ENCODE assay signal across 19 cellular contexts in genomic region chr4:79688696-79689095, GRCh38.
DNase-seq lines count a peak whose midpoint lies in the region; ATAC-seq and TF ChIP-seq lines count a peak whose summit lies in the region.
"Had no signal": no experiment of that assay in that cellular context is flagged by ENCODE, and none has a peak within 500 bp of the region (broad histone marks: within the 10 kb centered on the region; RNA-seq: fewer than 3 reads in every experiment).

No MANE protein-coding gene starts in this region.

- H3K4me3 Mint-ChIP-seq in T-helper 17 cell: no peak overlapping the region
- H3K4me3 Mint-ChIP-seq: CD14-positive monocyte; CD4-positive, alpha-beta T cell; CD8-positive, alpha-beta memory T cell had no signal

- in situ Hi-C loops in G401 (cut with HindIII; ENCODE audit: low sequenced_read_pairs): no loop called here

- H3K27ac ChIP-seq in colonic mucosa: no peak overlapping the region
- H3K27ac ChIP-seq: BLaER1 treated with 17β-estradiol and CSF1 and Interleukin-3, amounts not matched to agents 10 nM and 100 nM; GM23248 had no signal

- ATAC-seq in mucosa of descending colon (peak; percentile 97), T-helper 17 cell (no peak), HG03342 (IDR thresholded peaks at IDR 0.05; ENCODE audit: unreplicated experiment) (no peak)

- H3K27me3 Mint-ChIP-seq in T-helper 17 cell: peaks cover 32% of the 10 kb centered on the region
- H3K27me3 Mint-ChIP-seq: CD4-positive, alpha-beta T cell had no signal

- no peak overlapping the region for H3K27ac Mint-ChIP-seq in T-helper 17 cell
- H3K27ac Mint-ChIP-seq: CD14-positive monocyte; CD4-positive, alpha-beta T cell; CD8-positive, alpha-beta memory T cell had no signal

- peak; percentile 7 for DNase-seq in G401 (ENCODE audit: low spot score)
- DNase-seq in colonic mucosa: peak; percentile 30
- DNase-seq in mucosa of descending colon: peak in 2 of 3 donors; percentile 28 to 51
- DNase-seq in SK-N-DZ (ENCODE audit: low spot score): no peak
- DNase-seq in T-helper 17 cell: no peak
- DNase-seq: AML-193; BE2C; Calu3; CD4-positive, alpha-beta T cell; CD8-positive, alpha-beta memory T cell; COR-L47; DMS53; DMS79 treated with DMSO at 0.1 percent for 48 hours; GM23248; H7; HCEC 1CT had no signal

- no peaks in the 10 kb centered on the region for H3K4me1 Mint-ChIP-seq in T-helper 17 cell
- H3K4me1 Mint-ChIP-seq: CD14-positive monocyte had no signal

- H3K9me3 ChIP-seq in colonic mucosa (no peaks in the 10 kb centered on the region), mucosa of descending colon (no peaks in the 10 kb centered on the region), T-helper 17 cell (ENCODE audit: control insufficient read depth, low read length, poor library complexity, severe bottlenecking) (no peaks in the 10 kb centered on the region)
- H3K9me3 ChIP-seq: BE2C; BLaER1 treated with 17β-estradiol and CSF1 and Interleukin-3, amounts not matched to agents 10 nM and 100 nM had no signal

- no peaks in the 10 kb centered on the region for H3K36me3 Mint-ChIP-seq in T-helper 17 cell (ENCODE audit: low read depth)
- H3K36me3 Mint-ChIP-seq: CD14-positive monocyte; CD8-positive, alpha-beta memory T cell had no signal

- H3K9ac ChIP-seq in colonic mucosa (ENCODE audit: low read depth in 2 of 2, low read length in 2 of 2): no peak overlapping the region
- H3K9ac ChIP-seq: BLaER1 treated with 17β-estradiol and CSF1 and Interleukin-3, amounts not matched to agents 10 nM and 100 nM; GM23248 had no signal

- no peaks in the 10 kb centered on the region for H3K36me3 ChIP-seq in colonic mucosa
- H3K36me3 ChIP-seq in mucosa of descending colon (ENCODE audit: low read depth): no peaks in the 10 kb centered on the region
- H3K36me3 ChIP-seq: BE2C; BLaER1 treated with 17β-estradiol and CSF1 and Interleukin-3, amounts not matched to agents 10 nM and 100 nM had no signal

- TF ChIP-seq CTCF in colonic mucosa (IDR thresholded peaks at IDR 0.05) (no peak), mucosa of descending colon (IDR thresholded peaks at IDR 0.05) (no peak)

- H3K4me3 ChIP-seq in colonic mucosa: no peak overlapping the region
- no peak overlapping the region for H3K4me3 ChIP-seq in mucosa of descending colon
- H3K4me3 ChIP-seq: BLaER1 treated with 17β-estradiol and CSF1 and Interleukin-3, amounts not matched to agents 10 nM and 100 nM; GM23248 had no signal

- no peaks in the 10 kb centered on the region for H3K27me3 ChIP-seq in colonic mucosa
- H3K27me3 ChIP-seq: BE2C; BLaER1 treated with 17β-estradiol and CSF1 and Interleukin-3, amounts not matched to agents 10 nM and 100 nM had no signal

- H3K4me1 ChIP-seq in colonic mucosa (no peaks in the 10 kb centered on the region), mucosa of descending colon (ENCODE audit: low read depth) (no peaks in the 10 kb centered on the region)
- H3K4me1 ChIP-seq: BE2C; BLaER1 treated with 17β-estradiol and CSF1 and Interleukin-3, amounts not matched to agents 10 nM and 100 nM had no signal

- intact Hi-C loops in colonic mucosa (cut with DNase I) (no loop called here), mucosa of descending colon (cut with DNase I, micrococcal nuclease) (no loop called here)

Comparison
In these comparisons a context has a peak if more than half of its experiments do, and no peak if none do; other contexts are left out.
1. DNase-seq: peak in G401 (single experiment), colonic mucosa (single experiment) and mucosa of descending colon (2 of 3); none in SK-N-DZ (single experiment) and T-helper 17 cell (0 of 3).